In the genomic region with DNA sequence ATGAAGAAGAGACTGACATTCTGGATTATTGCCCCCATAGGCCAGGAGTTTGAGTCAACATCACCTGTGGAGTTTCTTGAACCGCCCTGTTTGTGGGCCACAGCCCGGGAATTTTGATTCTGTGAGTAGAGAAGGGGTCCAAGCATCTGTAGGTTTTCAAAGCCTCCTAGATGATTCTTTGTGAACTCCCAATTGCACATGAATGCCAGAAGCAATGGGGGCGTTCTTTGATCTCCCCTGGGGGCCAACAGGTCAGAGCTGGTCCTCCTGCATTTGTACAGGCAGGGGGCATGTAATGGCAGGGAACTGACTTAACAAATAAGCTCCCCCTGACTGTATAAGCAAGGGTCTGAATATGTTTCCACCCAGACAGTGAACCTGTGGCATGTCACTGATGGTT, we compare ENCODE assay signal across 1 cellular context.
TF ChIP-seq lines count a peak whose summit lies in the region.

No MANE protein-coding gene starts in this region.

TF ChIP-seq in GM23338, 12 proteins besides CTCF, POLR2A, EP300 and RAD21:
- TF ChIP-seq, protein P1, sequence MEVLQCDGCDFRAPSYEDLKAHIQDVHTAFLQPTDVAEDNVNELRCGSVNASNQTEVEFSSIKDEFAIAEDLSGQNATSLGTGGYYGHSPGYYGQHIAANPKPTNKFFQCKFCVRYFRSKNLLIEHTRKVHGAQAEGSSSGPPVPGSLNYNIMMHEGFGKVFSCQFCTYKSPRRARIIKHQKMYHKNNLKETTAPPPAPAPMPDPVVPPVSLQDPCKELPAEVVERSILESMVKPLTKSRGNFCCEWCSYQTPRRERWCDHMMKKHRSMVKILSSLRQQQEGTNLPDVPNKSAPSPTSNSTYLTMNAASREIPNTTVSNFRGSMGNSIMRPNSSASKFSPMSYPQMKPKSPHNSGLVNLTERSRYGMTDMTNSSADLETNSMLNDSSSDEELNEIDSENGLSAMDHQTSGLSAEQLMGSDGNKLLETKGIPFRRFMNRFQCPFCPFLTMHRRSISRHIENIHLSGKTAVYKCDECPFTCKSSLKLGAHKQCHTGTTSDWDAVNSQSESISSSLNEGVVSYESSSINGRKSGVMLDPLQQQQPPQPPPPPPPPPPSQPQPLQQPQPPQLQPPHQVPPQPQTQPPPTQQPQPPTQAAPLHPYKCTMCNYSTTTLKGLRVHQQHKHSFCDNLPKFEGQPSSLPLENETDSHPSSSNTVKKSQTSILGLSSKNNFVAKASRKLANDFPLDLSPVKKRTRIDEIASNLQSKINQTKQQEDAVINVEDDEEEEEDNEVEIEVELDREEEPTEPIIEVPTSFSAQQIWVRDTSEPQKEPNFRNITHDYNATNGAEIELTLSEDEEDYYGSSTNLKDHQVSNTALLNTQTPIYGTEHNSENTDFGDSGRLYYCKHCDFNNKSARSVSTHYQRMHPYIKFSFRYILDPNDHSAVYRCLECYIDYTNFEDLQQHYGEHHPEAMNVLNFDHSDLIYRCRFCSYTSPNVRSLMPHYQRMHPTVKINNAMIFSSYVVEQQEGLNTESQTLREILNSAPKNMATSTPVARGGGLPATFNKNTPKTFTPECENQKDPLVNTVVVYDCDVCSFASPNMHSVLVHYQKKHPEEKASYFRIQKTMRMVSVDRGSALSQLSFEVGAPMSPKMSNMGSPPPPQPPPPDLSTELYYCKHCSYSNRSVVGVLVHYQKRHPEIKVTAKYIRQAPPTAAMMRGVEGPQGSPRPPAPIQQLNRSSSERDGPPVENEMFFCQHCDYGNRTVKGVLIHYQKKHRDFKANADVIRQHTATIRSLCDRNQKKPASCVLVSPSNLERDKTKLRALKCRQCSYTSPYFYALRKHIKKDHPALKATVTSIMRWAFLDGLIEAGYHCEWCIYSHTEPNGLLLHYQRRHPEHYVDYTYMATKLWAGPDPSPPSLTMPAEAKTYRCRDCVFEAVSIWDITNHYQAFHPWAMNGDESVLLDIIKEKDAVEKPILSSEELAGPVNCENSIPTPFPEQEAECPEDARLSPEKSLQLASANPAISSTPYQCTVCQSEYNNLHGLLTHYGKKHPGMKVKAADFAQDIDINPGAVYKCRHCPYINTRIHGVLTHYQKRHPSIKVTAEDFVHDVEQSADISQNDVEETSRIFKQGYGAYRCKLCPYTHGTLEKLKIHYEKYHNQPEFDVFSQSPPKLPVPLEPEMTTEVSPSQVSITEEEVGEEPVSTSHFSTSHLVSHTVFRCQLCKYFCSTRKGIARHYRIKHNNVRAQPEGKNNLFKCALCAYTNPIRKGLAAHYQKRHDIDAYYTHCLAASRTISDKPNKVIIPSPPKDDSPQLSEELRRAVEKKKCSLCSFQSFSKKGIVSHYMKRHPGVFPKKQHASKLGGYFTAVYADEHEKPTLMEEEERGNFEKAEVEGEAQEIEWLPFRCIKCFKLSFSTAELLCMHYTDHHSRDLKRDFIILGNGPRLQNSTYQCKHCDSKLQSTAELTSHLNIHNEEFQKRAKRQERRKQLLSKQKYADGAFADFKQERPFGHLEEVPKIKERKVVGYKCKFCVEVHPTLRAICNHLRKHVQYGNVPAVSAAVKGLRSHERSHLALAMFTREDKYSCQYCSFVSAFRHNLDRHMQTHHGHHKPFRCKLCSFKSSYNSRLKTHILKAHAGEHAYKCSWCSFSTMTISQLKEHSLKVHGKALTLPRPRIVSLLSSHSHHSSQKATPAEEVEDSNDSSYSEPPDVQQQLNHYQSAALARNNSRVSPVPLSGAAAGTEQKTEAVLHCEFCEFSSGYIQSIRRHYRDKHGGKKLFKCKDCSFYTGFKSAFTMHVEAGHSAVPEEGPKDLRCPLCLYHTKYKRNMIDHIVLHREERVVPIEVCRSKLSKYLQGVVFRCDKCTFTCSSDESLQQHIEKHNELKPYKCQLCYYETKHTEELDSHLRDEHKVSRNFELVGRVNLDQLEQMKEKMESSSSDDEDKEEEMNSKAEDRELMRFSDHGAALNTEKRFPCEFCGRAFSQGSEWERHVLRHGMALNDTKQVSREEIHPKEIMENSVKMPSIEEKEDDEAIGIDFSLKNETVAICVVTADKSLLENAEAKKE (CRISPR knock-in tag; IDR thresholded peaks at IDR 0.05) = peak; percentile 38; the same call in 1 of the 2 replicates
- TF ChIP-seq, protein P2, sequence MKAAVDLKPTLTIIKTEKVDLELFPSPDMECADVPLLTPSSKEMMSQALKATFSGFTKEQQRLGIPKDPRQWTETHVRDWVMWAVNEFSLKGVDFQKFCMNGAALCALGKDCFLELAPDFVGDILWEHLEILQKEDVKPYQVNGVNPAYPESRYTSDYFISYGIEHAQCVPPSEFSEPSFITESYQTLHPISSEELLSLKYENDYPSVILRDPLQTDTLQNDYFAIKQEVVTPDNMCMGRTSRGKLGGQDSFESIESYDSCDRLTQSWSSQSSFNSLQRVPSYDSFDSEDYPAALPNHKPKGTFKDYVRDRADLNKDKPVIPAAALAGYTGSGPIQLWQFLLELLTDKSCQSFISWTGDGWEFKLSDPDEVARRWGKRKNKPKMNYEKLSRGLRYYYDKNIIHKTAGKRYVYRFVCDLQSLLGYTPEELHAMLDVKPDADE (IDR thresholded peaks at IDR 0.05) = no peak
- no peak for TF ChIP-seq ZNF114 (CRISPR knock-in tag; IDR thresholded peaks at IDR 0.05)
TF ChIP-seq in GM23338: peak in this region for 1.
